ENCODE assay signal across 8 cellular contexts in genomic region chr4:104930745-104931736, GRCh38.
DNase-seq lines count a peak whose midpoint lies in the region; ATAC-seq and TF ChIP-seq lines count a peak whose summit lies in the region.
"Not testable (repeated sequence)": the region's sequence is repeated elsewhere in the genome, so short reads cannot be mapped to it uniquely, and the experiment has no call there.

No MANE protein-coding gene starts in this region.

- H3K27me3 Mint-ChIP-seq in IgD-negative memory B cell; activated T-cell treated with anti-CD3 and anti-CD28 coated beads, Interleukin-2, amount 50 U/mL, for 4 hours (ENCODE audit: low read depth): not testable (repeated sequence)

- H3K9me3 Mint-ChIP-seq in IgD-negative memory B cell; activated T-cell treated with anti-CD3 and anti-CD28 coated beads, Interleukin-2, amount 50 U/mL, for 4 hours: not testable (repeated sequence)

- H3K36me3 ChIP-seq in SJCRH30, result not testable (repeated sequence)

- H3K4me1 ChIP-seq in SJCRH30, result not testable (repeated sequence)

- H3K4me3 Mint-ChIP-seq in IgD-negative memory B cell, result peak overlapping the region in 3 of 4 donors; percentile 51 to 89 (median 83)
- not testable (repeated sequence) for H3K4me3 Mint-ChIP-seq in activated T-cell treated with anti-CD3 and anti-CD28 coated beads, Interleukin-2, amount 50 U/mL, for 4 hours

- H3K27ac Mint-ChIP-seq in IgD-negative memory B cell, result peak overlapping the region; percentile 73 to 90 (median 83)

- TF ChIP-seq CTCF in epithelial cell of esophagus (IDR thresholded peaks at IDR 0.05; ENCODE audit: insufficient read depth, low read depth, low read length, missing control alignments), result peak; percentile 15

- H3K4me1 Mint-ChIP-seq in IgD-negative memory B cell, result peaks cover 26 to 40% (median 36%) of the 10 kb centered on the region in 3 donors
- peaks cover 32% of the 10 kb centered on the region for H3K4me1 Mint-ChIP-seq in activated T-cell treated with anti-CD3 and anti-CD28 coated beads, Interleukin-2, amount 50 U/mL, for 4 hours (ENCODE audit: low read depth)

- not testable (repeated sequence) for H3K27ac ChIP-seq in SJCRH30

- not testable (repeated sequence) for H3K27me3 ChIP-seq in SJCRH30

- peak; percentile 39 for DNase-seq in ELR (ENCODE audit: low read depth)
- DNase-seq in SJCRH30, result peak; percentile 60 to 68
- DNase-seq in activated T-cell treated with anti-CD3 and anti-CD28 coated beads, Interleukin-2, amount 50 U/mL, for 4 hours, result peak; percentile 19
- peak; percentile 60 for DNase-seq in epithelial cell of esophagus (ENCODE audit: low read depth)
- peak; percentile 30 for DNase-seq in myocyte (ENCODE audit: low read depth)
- peak; percentile 56 for DNase-seq in stimulated activated naive CD8-positive, alpha-beta T cell treated with anti-CD3 and anti-CD28 coated beads, Interleukin-15, Interleukin-2, amounts not matched to agents 100 U/mL and 50 U/mL, for 24 hours

- H3K36me3 Mint-ChIP-seq in IgD-negative memory B cell; activated T-cell treated with anti-CD3 and anti-CD28 coated beads, Interleukin-2, amount 50 U/mL, for 4 hours (ENCODE audit: insufficient read depth): not testable (repeated sequence)

- H3K4me3 ChIP-seq in SJCRH30; epithelial cell of esophagus (ENCODE audit: low read length): not testable (repeated sequence)

- peak; percentile 72 for ATAC-seq in GM21529 (IDR thresholded peaks at IDR 0.05; ENCODE audit: unreplicated experiment)
- ATAC-seq in activated T-cell treated with anti-CD3 and anti-CD28 coated beads, Interleukin-2, amount 50 U/mL, for 4 hours, result peak in 1 of 2 donors; percentile 46
- peak; percentile 36 for ATAC-seq in stimulated activated naive CD8-positive, alpha-beta T cell treated with anti-CD3 and anti-CD28 coated beads, Interleukin-15, Interleukin-2, amounts not matched to agents 100 U/mL and 50 U/mL, for 24 hours

- not testable (repeated sequence) for H3K9me3 ChIP-seq in SJCRH30 (replicated peaks)
